14 cellular contexts compared by ENCODE assay signal in genomic region chr4:82005153-82005552, GRCh38.
DNase-seq lines count a peak whose midpoint lies in the region; ATAC-seq and TF ChIP-seq lines count a peak whose summit lies in the region.
"Had no signal": no experiment of that assay in that cellular context is flagged by ENCODE, and none has a peak within 500 bp of the region (broad histone marks: within the 10 kb centered on the region; RNA-seq: fewer than 3 reads in every experiment).

No MANE protein-coding gene starts in this region.

- no peak for TF ChIP-seq CTCF in RWPE1 (conservative IDR thresholded peaks at IDR 0.05; ENCODE audit: low read depth)

- DNase-seq in HT-29 (ENCODE audit: low spot score), result peak; percentile 39
- peak; percentile 16 for DNase-seq in RWPE1 (ENCODE audit: low spot score)
- DNase-seq in mucosa of gallbladder (ENCODE audit: low spot score), result peak; percentile 20
- no peak for DNase-seq in SKM-1 (lab: John Stamatoyannopoulos, UW; ENCODE audit: unreplicated experiment)
- DNase-seq in NCI-H2081 treated with DMSO at 0.1 percent for 48 hours (lab: John Stamatoyannopoulos, UW), result no peak
- DNase-seq: CD4-positive, alpha-beta T cell; Karpas-422; NCI-H1417; NCI-H187 treated with DMSO at 0.1 percent for 48 hours; NCI-H2171 treated with DMSO at 0.1 percent for 48 hours; NCI-H774; SHP77 had no signal

- POLR2A ChIA-PET in RWPE1 (lab: Yijun Ruan, JAX; ENCODE audit: low non-redundant PET), result no interaction called here

- H3K27ac ChIP-seq in RWPE1, result no peak overlapping the region

- ATAC-seq in esophagus mucosa (peak; percentile 62), HG03135 (IDR thresholded peaks at IDR 0.05; ENCODE audit: unreplicated experiment) (no peak)

- CTCF ChIA-PET in RWPE1 (lab: Yijun Ruan, JAX), result interaction anchor here (0.5 to 0.6 kb wide), 3 partner anchors 85 to 532 kb away, joined by 3 to 5 read pairs (median 3); no protein-coding TSS in a partner anchor

Comparison
In these comparisons a context has a peak if more than half of its experiments do, and no peak if none do; other contexts are left out.
1. DNase-seq: peak in HT-29 (single experiment), RWPE1 (single experiment) and mucosa of gallbladder (single experiment); none in SKM-1 (single experiment) and NCI-H2081 treated with DMSO at 0.1 percent for 48 hours (single experiment).